In genomic region chr1:64539808-64540207, GRCh38 we compare ENCODE assay signal across 10 cellular contexts.
DNase-seq lines count a peak whose midpoint lies in the region; ATAC-seq and TF ChIP-seq lines count a peak whose summit lies in the region.
"Had no signal": no experiment of that assay in that cellular context is flagged by ENCODE, and none has a peak within 500 bp of the region (broad histone marks: within the 10 kb centered on the region; RNA-seq: fewer than 3 reads in every experiment).

No MANE protein-coding gene starts in this region.

- H4K20me1 ChIP-seq in BLaER1 (peaks cover 6% of the 10 kb centered on the region; the same call in 1 of the 2 replicates), osteoblast (ENCODE audit: insufficient read depth, low read length) (no peaks in the 10 kb centered on the region)

- H3K36me3 ChIP-seq in BLaER1 (no peaks in the 10 kb centered on the region), osteoblast (ENCODE audit: insufficient read depth, low read length) (no peaks in the 10 kb centered on the region)

- no peak for ATAC-seq in HG02870 (IDR thresholded peaks at IDR 0.05; ENCODE audit: unreplicated experiment)

- H3K27ac ChIP-seq in BLaER1, result 0 out of 2 replicates have a peak overlapping the region, but pooled peaks have one; percentile 53
- no peak overlapping the region for H3K27ac ChIP-seq in osteoblast (ENCODE audit: low read depth, low read length)

- H3K27me3 ChIP-seq in BLaER1 (no peaks in the 10 kb centered on the region), osteoblast (ENCODE audit: insufficient read depth, low read length) (no peaks in the 10 kb centered on the region)

- H3K4me2 ChIP-seq in BLaER1 (peak overlapping the region; percentile 62), osteoblast (ENCODE audit: insufficient read depth, low read length) (peak overlapping the region; percentile 85)

- H3K79me2 ChIP-seq in osteoblast (ENCODE audit: insufficient read depth, low read length), result no peaks in the 10 kb centered on the region

- no peak for TF ChIP-seq CTCF in fibroblast of pulmonary artery (IDR thresholded peaks at IDR 0.05; ENCODE audit: low read length, missing control alignments)
- no peak for TF ChIP-seq CTCF in osteoblast (IDR thresholded peaks at IDR 0.05; ENCODE audit: extremely low read depth, low read depth, low read length)

- H3K9me3 ChIP-seq in BLaER1 (no peaks in the 10 kb centered on the region; the same call in 1 of the 2 replicates), osteoblast (ENCODE audit: low read depth, low read length) (no peaks in the 10 kb centered on the region)

- peak overlapping the region; percentile 80 for H2AFZ ChIP-seq in osteoblast (ENCODE audit: low read length)

- H3K4me1 ChIP-seq in BLaER1, result peaks cover 34% of the 10 kb centered on the region
- H3K4me1 ChIP-seq in osteoblast (ENCODE audit: insufficient read depth, low read length), result peaks cover 27% of the 10 kb centered on the region

- no peak overlapping the region for H3K9ac ChIP-seq in BLaER1

- H3K4me3 ChIP-seq in BLaER1 (no peak overlapping the region), fibroblast of pulmonary artery (replicated peaks; ENCODE audit: low read depth, low read length) (peak overlapping the region; percentile 21), osteoblast (ENCODE audit: insufficient read depth, low read length) (peak overlapping the region; percentile 62)

- peak; percentile 51 for DNase-seq in NCI-H82 treated with DMSO at 0.1 percent for 48 hours (lab: John Stamatoyannopoulos, UW; ENCODE audit: unreplicated experiment)
- DNase-seq in fibroblast of pulmonary artery (ENCODE audit: low read depth), result peak; percentile 87
- no peak for DNase-seq in osteoblast (ENCODE audit: insufficient read length, low spot score, missing footprints)
- DNase-seq in occipital lobe (lab: John Stamatoyannopoulos, UW), result no peak
- no peak for DNase-seq in COLO829 (ENCODE audit: low spot score)
- DNase-seq in AG08395 (ENCODE audit: low spot score), result no peak
- DNase-seq: activated CD4-positive, alpha-beta memory T cell treated with anti-CD3 and anti-CD28 coated beads for 36 hours; H9 had no signal

Comparison
In these comparisons a context has a peak if more than half of its experiments do, and no peak if none do; other contexts are left out.
1. DNase-seq: peak in NCI-H82 treated with DMSO at 0.1 percent for 48 hours (single experiment) and fibroblast of pulmonary artery (single experiment); none in osteoblast (single experiment), occipital lobe (single experiment), COLO829 (single experiment) and AG08395 (single experiment).